40 cellular contexts compared by ENCODE assay signal in genomic region chr22:22834204-22834603, GRCh38. TPM values are rescaled to one million over a fixed set of nuclear protein-coding genes. Genes with fewer than 3 reads are reported as not detected.
"Had no signal": no experiment of that assay in that cellular context is flagged by ENCODE, and none has a peak within 500 bp of the region (broad histone marks: within the 10 kb centered on the region; RNA-seq: fewer than 3 reads in every experiment).

No MANE protein-coding gene starts in this region.

- H3K4me1 ChIP-seq: adrenal gland, body of pancreas, breast epithelium had no signal

- DNase-seq: activated B cell treated with CpG ODN at 0.5 μM for 24 hours; activated CD4-positive, alpha-beta memory T cell treated with anti-CD3 and anti-CD28 coated beads for 36 hours; activated CD4-positive, alpha-beta T cell treated with anti-CD3 and anti-CD28 coated beads for 4 hours; activated CD4-positive, alpha-beta T cell treated with anti-CD3 and anti-CD28 coated beads, Interleukin-2, amount 50 U/mL, for 1 hour; activated CD4-positive, alpha-beta T cell treated with anti-CD3 and anti-CD28 coated beads, Interleukin-2, amount 50 U/mL, for 4 hours; activated CD4-positive, CD25-positive, alpha-beta regulatory T cell treated with anti-CD3 and anti-CD28 coated beads, Interleukin-2, amount 50 U/mL, for 72 hours; activated CD8-positive, alpha-beta memory T cell treated with anti-CD3 and anti-CD28 coated beads, Interleukin-2, amount 50 U/mL, for 4 hours; activated CD8-positive, alpha-beta T cell treated with anti-CD3 and anti-CD28 coated beads for 36 hours; activated effector memory CD4-positive, alpha-beta T cell treated with anti-CD3 and anti-CD28 coated beads, Interleukin-2, amount 50 U/mL, for 16 hours; activated gamma-delta T cell treated with Interleukin-2 at 50 U/mL for 16 hours; activated naive CD4-positive, alpha-beta T cell; activated naive CD4-positive, alpha-beta T cell treated with anti-CD3 and anti-CD28 coated beads for 36 hours; activated naive CD4-positive, alpha-beta T cell treated with anti-CD3 and anti-CD28 coated beads, Interleukin-2, amount 50 U/mL, for 16 hours; activated naive CD8-positive, alpha-beta T cell treated with anti-CD3 and anti-CD28 coated beads for 36 hours; activated T-cell treated with anti-CD3 and anti-CD28 coated beads for 4 hours; activated T-cell treated with anti-CD3 and anti-CD28 coated beads, Interleukin-2, amount 50 U/mL, for 1 hour; activated T-cell treated with anti-CD3 and anti-CD28 coated beads, Interleukin-2, amount 50 U/mL, for 4 hours; activated T-cell treated with anti-CD3 and anti-CD28 coated beads, Interleukin-2, amount 50 U/mL, for 72 hours; adrenal gland; amniotic stem cell; aorta; body of pancreas; brain microvascular endothelial cell; central memory CD4-positive, alpha-beta T cell; T-cell; T-helper 17 cell; T-helper 9 cell had no signal

- H3K36me3 ChIP-seq: adrenal gland, brain microvascular endothelial cell, breast epithelium had no signal

- ATAC-seq: activated CD8-positive, alpha-beta T cell treated with anti-CD3 and anti-CD28 coated beads for 36 hours; activated naive CD4-positive, alpha-beta T cell treated with anti-CD3 and anti-CD28 coated beads, Interleukin-2, amount 50 U/mL, for 72 hours; activated T-cell treated with anti-CD3 and anti-CD28 coated beads, Interleukin-2, amount 50 U/mL, for 4 hours; activated T-cell treated with anti-CD3 and anti-CD28 coated beads, Interleukin-2, amount 50 U/mL, for 72 hours; activated T-helper 17 cell treated with anti-CD3 and anti-CD28 coated beads, Interleukin-2, amount 50 U/mL, for 72 hours; body of pancreas; T-cell; T-helper 17 cell had no signal

- H3K27me3 Mint-ChIP-seq: activated CD4-positive, alpha-beta memory T cell treated with anti-CD3 and anti-CD28 coated beads for 36 hours; activated CD8-positive, alpha-beta T cell treated with anti-CD3 and anti-CD28 coated beads for 36 hours; activated naive CD8-positive, alpha-beta T cell treated with anti-CD3 and anti-CD28 coated beads for 36 hours; activated T-helper 17 cell treated with anti-CD3 and anti-CD28 coated beads, Interleukin-2, amount 50 U/mL, for 72 hours; T-cell; T-helper 17 cell had no signal

- H3K27ac Mint-ChIP-seq: activated B cell treated with CpG ODN at 0.5 μM for 24 hours; activated CD4-positive, alpha-beta memory T cell treated with anti-CD3 and anti-CD28 coated beads for 36 hours; activated CD4-positive, alpha-beta T cell treated with anti-CD3 and anti-CD28 coated beads, Interleukin-2, amount 10 ng/mL, durations not matched to agents 24 days and 14 days; activated CD8-positive, alpha-beta T cell treated with anti-CD3 and anti-CD28 coated beads for 36 hours; activated naive CD4-positive, alpha-beta T cell treated with anti-CD3 and anti-CD28 coated beads for 36 hours; activated naive CD4-positive, alpha-beta T cell treated with anti-CD3 and anti-CD28 coated beads, Interleukin-2, amount 50 U/mL, for 72 hours; activated naive CD8-positive, alpha-beta T cell treated with anti-CD3 and anti-CD28 coated beads for 36 hours; activated T-cell treated with anti-CD3 and anti-CD28 coated beads, Interleukin-2, amount 50 U/mL, for 72 hours; activated T-helper 1 cell treated with anti-CD3 and anti-CD28 coated beads, Interleukin-12 subunit alpha, Interleukin-12 subunit beta, Interleukin-2, Interleukin-4 antibody, amounts not matched to agents 30 ng/mL and 10 ng/mL and 1 ng/mL, durations not matched to agents 14 hours and 24 hours and 36 hours; activated T-helper 17 cell treated with anti-CD3 and anti-CD28 coated beads, Interleukin-2, amount 50 U/mL, for 72 hours; T-helper 17 cell; T-helper 2 cell treated with Interferon-gamma antibody and Interleukin-4, amounts not matched to agents 5 μg/mL and 100 μg/mL, for 36 hours had no signal

- H3K27me3 ChIP-seq: adrenal gland, body of pancreas, breast epithelium had no signal

- H3K4me3 ChIP-seq: adrenal gland, body of pancreas, breast epithelium had no signal

- H3K27ac ChIP-seq: adrenal gland, body of pancreas, brain microvascular endothelial cell, breast epithelium, VCaP had no signal

- H3K4me3 Mint-ChIP-seq: activated B cell treated with CpG ODN at 0.5 μM for 24 hours; activated CD4-positive, alpha-beta memory T cell treated with anti-CD3 and anti-CD28 coated beads for 36 hours; activated CD4-positive, alpha-beta T cell treated with anti-CD3 and anti-CD28 coated beads, Interleukin-2, amount 10 ng/mL, durations not matched to agents 24 days and 14 days; activated CD8-positive, alpha-beta T cell treated with anti-CD3 and anti-CD28 coated beads for 36 hours; activated naive CD4-positive, alpha-beta T cell treated with anti-CD3 and anti-CD28 coated beads for 36 hours; activated naive CD8-positive, alpha-beta T cell treated with anti-CD3 and anti-CD28 coated beads for 36 hours; activated T-cell treated with anti-CD3 and anti-CD28 coated beads, Interleukin-2, amount 50 U/mL, for 4 hours; activated T-cell treated with anti-CD3 and anti-CD28 coated beads, Interleukin-2, amount 50 U/mL, for 72 hours; activated T-helper 1 cell treated with anti-CD3 and anti-CD28 coated beads, Interleukin-12 subunit alpha, Interleukin-12 subunit beta, Interleukin-2, Interleukin-4 antibody, amounts not matched to agents 30 ng/mL and 10 ng/mL and 1 ng/mL, durations not matched to agents 14 hours and 24 hours and 36 hours; activated T-helper 17 cell treated with anti-CD3 and anti-CD28 coated beads, Interleukin-2, amount 50 U/mL, for 72 hours; T-cell; T-helper 17 cell; T-helper 2 cell treated with Interferon-gamma antibody and Interleukin-4, amounts not matched to agents 5 μg/mL and 100 μg/mL, for 36 hours had no signal

- FAIRE-seq: astrocyte, TTC549 had no signal

- H3K4me1 Mint-ChIP-seq: activated T-helper 17 cell treated with anti-CD3 and anti-CD28 coated beads, Interleukin-2, amount 50 U/mL, for 72 hours had no signal

- H3K9me3 ChIP-seq: adrenal gland, body of pancreas had no signal

- H3K36me3 Mint-ChIP-seq: activated naive CD4-positive, alpha-beta T cell treated with anti-CD3 and anti-CD28 coated beads, Interleukin-2, amount 50 U/mL, for 72 hours; activated naive CD8-positive, alpha-beta T cell treated with anti-CD3 and anti-CD28 coated beads for 36 hours had no signal

RNA-seq across cellular contexts. Expression of gene IGLL5, which starts 53.4 kb away (rescaled TPM):
- total RNA-seq: activated CD4-positive, alpha-beta memory T cell treated with anti-CD3 and anti-CD28 coated beads for 36 hours; activated CD4-positive, alpha-beta T cell treated with anti-CD3 and anti-CD28 coated beads, Interleukin-2, amount 10 ng/mL, durations not matched to agents 24 days and 14 days; activated CD8-positive, alpha-beta memory T cell treated with anti-CD3 and anti-CD28 coated beads for 36 hours; activated CD8-positive, alpha-beta T cell treated with anti-CD3 and anti-CD28 coated beads for 36 hours; activated naive CD4-positive, alpha-beta T cell treated with anti-CD3 and anti-CD28 coated beads for 36 hours; activated naive CD4-positive, alpha-beta T cell treated with anti-CD3 and anti-CD28 coated beads, Interleukin-2, amount 50 U/mL, for 72 hours; activated T-cell treated with anti-CD3 and anti-CD28 coated beads, Interleukin-2, amount 50 U/mL, for 72 hours; activated T-helper 1 cell treated with anti-CD3 and anti-CD28 coated beads, Interleukin-12 subunit alpha, Interleukin-12 subunit beta, Interleukin-2, Interleukin-4 antibody, amounts not matched to agents 30 ng/mL and 10 ng/mL and 1 ng/mL, durations not matched to agents 14 hours and 24 hours and 36 hours; activated T-helper 17 cell treated with anti-CD3 and anti-CD28 coated beads, Interleukin-2, amount 50 U/mL, for 72 hours; astrocyte; cardiac septum; cerebellum; T-helper 1 cell treated with Interleukin-12 subunit alpha and Interleukin-12 subunit beta and Interleukin-4 antibody, amounts not matched to agents 30 ng/mL and 1 ng/mL, for 36 hours had no signal
